In genomic region chr7:16130127-16131110, GRCh38 we compare ENCODE assay signal across 14 cellular contexts.
DNase-seq lines count a peak whose midpoint lies in the region; ATAC-seq and TF ChIP-seq lines count a peak whose summit lies in the region.
"Had no signal": no experiment of that assay in that cellular context is flagged by ENCODE, and none has a peak within 500 bp of the region (broad histone marks: within the 10 kb centered on the region; RNA-seq: fewer than 3 reads in every experiment).

No MANE protein-coding gene starts in this region.

- TF ChIP-seq CTCF in fibroblast of pulmonary artery (IDR thresholded peaks at IDR 0.05; ENCODE audit: low read length, missing control alignments) (no peak), GM23338 (conservative IDR thresholded peaks at IDR 0.05; ENCODE audit: low read depth in 2 of 2) (no peak), lower leg skin (IDR thresholded peaks at IDR 0.05) (no peak)

- H3K9me3 ChIP-seq in adipocyte (ENCODE audit: control insufficient read depth, low read length) = no peaks in the 10 kb centered on the region
- H3K9me3 ChIP-seq: mucosa of descending colon, Peyer's patch had no signal

- H3K9me3 Mint-ChIP-seq in GM23338 = peaks cover 4% of the 10 kb centered on the region; the same call in 1 of the 3 replicates

- DNase-seq in GM04504 (ENCODE audit: low read depth) = peak; percentile 32
- peak; percentile 66 for DNase-seq in adipocyte (ENCODE audit: low read depth)
- DNase-seq in fibroblast of pulmonary artery (ENCODE audit: low read depth) = peak; percentile 29
- peak; percentile 40 for DNase-seq in skeletal muscle cell (ENCODE audit: low read depth)
- DNase-seq in midbrain (lab: John Stamatoyannopoulos, UW) = no peak
- no peak for DNase-seq in GM23338 (ENCODE audit: low spot score)
- no peak for DNase-seq in lower leg skin (ENCODE audit: low spot score in 2 of 2)
- DNase-seq: activated CD8-positive, alpha-beta memory T cell treated with anti-CD3 and anti-CD28 coated beads for 24 hours; activated naive CD4-positive, alpha-beta T cell treated with anti-CD3 and anti-CD28 coated beads, Interleukin-2, amount 50 U/mL, for 16 hours; mucosa of descending colon; NCI-H1092 treated with DMSO at 0.1 percent for 48 hours; Peyer's patch; retina had no signal

- H3K4me3 ChIP-seq in adipocyte (ENCODE audit: low read length) (peak overlapping the region; percentile 58), fibroblast of pulmonary artery (replicated peaks; ENCODE audit: low read depth, low read length) (no peak overlapping the region), skeletal muscle cell (ENCODE audit: low read depth, low read length) (no peak overlapping the region), GM23338 (no peak overlapping the region), lower leg skin (ENCODE audit: low read depth, poor library complexity, severe bottlenecking) (no peak overlapping the region)
- H3K4me3 ChIP-seq: mucosa of descending colon, Peyer's patch had no signal

- no peak overlapping the region for H3K27ac ChIP-seq in GM23338 (ENCODE audit: low read depth)
- H3K27ac ChIP-seq: Peyer's patch had no signal

- 0 out of 2 replicates have a peak, but pooled peaks cover 12% of the 10 kb centered on the region for H3K9me2 ChIP-seq in GM23338 (ENCODE audit: insufficient read depth)

- peak overlapping the region; percentile 66 for H3K9ac ChIP-seq in adipocyte (ENCODE audit: low read length)

- TF ChIP-seq POLR2A in lower leg skin (IDR thresholded peaks at IDR 0.05) = no peak

- H3K4me1 Mint-ChIP-seq in GM23338 = no peaks in the 10 kb centered on the region

- H4K20me1 ChIP-seq in GM23338 (replicated peaks; ENCODE audit: insufficient read depth) = no peaks in the 10 kb centered on the region

- ATAC-seq in GM23338 (no peak), GM18870 (IDR thresholded peaks at IDR 0.05; ENCODE audit: unreplicated experiment) (no peak)
- ATAC-seq: mucosa of descending colon had no signal

- H3K36me3 ChIP-seq in adipocyte (ENCODE audit: control insufficient read depth, insufficient read depth, low read length, severe bottlenecking) = no peaks in the 10 kb centered on the region
- H3K36me3 ChIP-seq in GM23338 (ENCODE audit: insufficient read depth) = 0 out of 2 replicates have a peak, but pooled peaks cover 3% of the 10 kb centered on the region
- H3K36me3 ChIP-seq: Peyer's patch had no signal

- H3K27me3 ChIP-seq in adipocyte (replicated peaks; ENCODE audit: control insufficient read depth, insufficient read depth, low read length) (no peaks in the 10 kb centered on the region), GM23338 (ENCODE audit: insufficient read depth) (no peaks in the 10 kb centered on the region)
- H3K27me3 ChIP-seq: Peyer's patch had no signal

- H2AFZ ChIP-seq in GM23338 = no peak overlapping the region

- H3K4me1 ChIP-seq in adipocyte (ENCODE audit: control insufficient read depth, insufficient read depth, low read length) (peaks cover 33% of the 10 kb centered on the region), GM23338 (ENCODE audit: insufficient read depth) (no peaks in the 10 kb centered on the region)
- H3K4me1 ChIP-seq: Peyer's patch had no signal

- no peaks in the 10 kb centered on the region; the same call in 1 of the 3 replicates for H3K36me3 Mint-ChIP-seq in GM23338 (ENCODE audit: low read depth)

- H3K4me2 ChIP-seq in GM23338 = no peak overlapping the region

- intact Hi-C loops in lower leg skin (cut with DNase I; ENCODE audit: low total_unique reads) = no loop called here

- H3K27me3 Mint-ChIP-seq in GM23338 (ENCODE audit: insufficient read depth, low read depth, poor library complexity) = no peaks in the 10 kb centered on the region

- no peaks in the 10 kb centered on the region for H3K79me2 ChIP-seq in GM23338 (replicated peaks; ENCODE audit: insufficient read depth)

- H3K27ac Mint-ChIP-seq in GM23338 = no peak overlapping the region

- WGBS in lower leg skin, 2 donors = 44 to 58% methylated on average over 1 of the region's 1 CpG

- H3F3A ChIP-seq in GM23338 (replicated peaks; ENCODE audit: low read depth) = no peaks in the 10 kb centered on the region

- H3K4me3 Mint-ChIP-seq in GM23338 = no peak overlapping the region

TF ChIP-seq in GM23338, 12 proteins besides CTCF, POLR2A, EP300 and RAD21 (continues in another document):
- TF ChIP-seq POLR2AphosphoS5 (IDR thresholded peaks at IDR 0.05; ENCODE audit: low read depth) = no peak
- no peak for TF ChIP-seq EZH2phosphoT487 (IDR thresholded peaks at IDR 0.05; ENCODE audit: unreplicated experiment)
- TF ChIP-seq STAT1 (IDR thresholded peaks at IDR 0.05; ENCODE audit: unreplicated experiment) = no peak
- no peak for TF ChIP-seq JUNB (IDR thresholded peaks at IDR 0.05; ENCODE audit: unreplicated experiment)
- TF ChIP-seq NANOG (IDR thresholded peaks at IDR 0.05; ENCODE audit: borderline replicate concordance) = no peak
- TF ChIP-seq REST (IDR thresholded peaks at IDR 0.05; ENCODE audit: unreplicated experiment) = no peak
- TF ChIP-seq CREB1 (CRISPR knock-in tag; IDR thresholded peaks at IDR 0.05; ENCODE audit: low read depth) = no peak
- no peak for TF ChIP-seq EZH2 (IDR thresholded peaks at IDR 0.05; ENCODE audit: low read depth, unreplicated experiment)

Comparison
In these comparisons a context has a peak if more than half of its experiments do, and no peak if none do; other contexts are left out.
1. DNase-seq: peak in GM04504 (single experiment), adipocyte (single experiment), fibroblast of pulmonary artery (single experiment) and skeletal muscle cell (single experiment); none in midbrain (single experiment), GM23338 (single experiment) and lower leg skin (0 of 2).